In genomic region chr1:27604579-27605299, GRCh38 we compare ENCODE assay signal across 8 cellular contexts. TPM values are rescaled to one million over a fixed set of nuclear protein-coding genes. Genes with fewer than 3 reads are reported as not detected.
DNase-seq lines count a peak whose midpoint lies in the region; ATAC-seq and TF ChIP-seq lines count a peak whose summit lies in the region.

No MANE protein-coding gene starts in this region.

- H3K4me1 ChIP-seq in NT2/D1 (ENCODE audit: insufficient read depth, insufficient read length) = peaks cover 50% of the 10 kb centered on the region
- H3K4me1 ChIP-seq in osteoblast (ENCODE audit: insufficient read depth, low read length) = peaks cover 22% of the 10 kb centered on the region

- peaks cover 21 to 33% of the 10 kb centered on the region in 2 donors for H3K4me1 Mint-ChIP-seq in effector memory CD8-positive, alpha-beta T cell (ENCODE audit: low read depth in 2 of 2)

- peaks cover 27% of the 10 kb centered on the region for H4K20me1 ChIP-seq in osteoblast (ENCODE audit: insufficient read depth, low read length)

- H3K9me3 ChIP-seq in NT2/D1 (ENCODE audit: insufficient read depth, low read length) (no peaks in the 10 kb centered on the region), osteoblast (ENCODE audit: low read depth, low read length) (no peaks in the 10 kb centered on the region)

- H3K36me3 ChIP-seq in NT2/D1 (ENCODE audit: insufficient read depth, insufficient read length, low read length) (peaks cover 5% of the 10 kb centered on the region), osteoblast (ENCODE audit: insufficient read depth, low read length) (no peaks in the 10 kb centered on the region)

- no peaks in the 10 kb centered on the region for H3K9me3 Mint-ChIP-seq in effector memory CD8-positive, alpha-beta T cell

- no peak overlapping the region for H2AFZ ChIP-seq in osteoblast (ENCODE audit: low read length)

- no peaks in the 10 kb centered on the region for H3K27me3 Mint-ChIP-seq in effector memory CD8-positive, alpha-beta T cell

- peak overlapping the region; percentile 73 for H3K9ac ChIP-seq in NT2/D1 (ENCODE audit: insufficient read length, low read depth)

- H3K36me3 Mint-ChIP-seq in effector memory CD8-positive, alpha-beta T cell (ENCODE audit: insufficient read depth) = peaks cover 17% of the 10 kb centered on the region

- H3K79me2 ChIP-seq in osteoblast (ENCODE audit: insufficient read depth, low read length) = peaks cover 39% of the 10 kb centered on the region

- H3K4me3 ChIP-seq in NT2/D1 (ENCODE audit: insufficient read length, low read depth) (peak overlapping the region; percentile 81), osteoblast (ENCODE audit: insufficient read depth, low read length) (peak overlapping the region; percentile 87)

- H3K27me3 ChIP-seq in NT2/D1 (ENCODE audit: insufficient read depth, insufficient read length) (peaks cover 6% of the 10 kb centered on the region), osteoblast (ENCODE audit: insufficient read depth, low read length) (peaks cover under 1% of the 10 kb centered on the region)

- H3K4me2 ChIP-seq in osteoblast (ENCODE audit: insufficient read depth, low read length) = peak overlapping the region; percentile 92

- H3K4me3 Mint-ChIP-seq in effector memory CD8-positive, alpha-beta T cell = peak overlapping the region; percentile 88 to 92

- DNase-seq in ELR (ENCODE audit: low read depth) = peak; percentile 38
- no peak for DNase-seq in NT2/D1 (ENCODE audit: low read depth, low spot score)
- DNase-seq in effector memory CD8-positive, alpha-beta T cell = no peak
- peak; percentile 62 for DNase-seq in osteoblast (ENCODE audit: insufficient read length, low spot score, missing footprints)
- DNase-seq in stimulated activated naive CD4-positive, alpha-beta T cell treated with Interleukin-2 at 50 U/mL for 16 hours (lab: John Stamatoyannopoulos, UW) = no peak
- no peak for DNase-seq in effector CD4-positive, alpha-beta T cell
- DNase-seq in SW 1271 (lab: John Stamatoyannopoulos, UW) = no peak
- no peak for DNase-seq in NOMO-1 treated with dmso at 0.1 percent for 144 hours (lab: John Stamatoyannopoulos, UW; ENCODE audit: unreplicated experiment)

- TF ChIP-seq CTCF in osteoblast (IDR thresholded peaks at IDR 0.05; ENCODE audit: extremely low read depth, low read depth, low read length) = no peak

- ATAC-seq in effector memory CD8-positive, alpha-beta T cell (replicated peaks) = no peak

- H3K27ac ChIP-seq in osteoblast (ENCODE audit: low read depth, low read length) = no peak overlapping the region

- H3K27ac Mint-ChIP-seq in effector memory CD8-positive, alpha-beta T cell = peak overlapping the region; percentile 88 to 97

RNA-seq across cellular contexts. Expression of gene AHDC1, which starts 0.8 kb away (rescaled TPM):
- total RNA-seq in osteoblast = 11.2 and 13.3 TPM in 2 replicates

RNA-seq across cellular contexts. Expression of gene FGR, which starts 30.2 kb away (rescaled TPM):
- 0.29 and 0.36 TPM in 2 replicates for total RNA-seq in osteoblast

Comparison
In these comparisons a context has a peak if more than half of its experiments do, and no peak if none do; other contexts are left out.
1. DNase-seq: peak in ELR (single experiment) and osteoblast (single experiment); none in NT2/D1 (single experiment), effector memory CD8-positive, alpha-beta T cell (0 of 3), stimulated activated naive CD4-positive, alpha-beta T cell treated with Interleukin-2 at 50 U/mL for 16 hours (single experiment), effector CD4-positive, alpha-beta T cell (single experiment), SW 1271 (0 of 2) and NOMO-1 treated with dmso at 0.1 percent for 144 hours (single experiment).